ENCODE assay signal across 1 cellular context in the genomic region with DNA sequence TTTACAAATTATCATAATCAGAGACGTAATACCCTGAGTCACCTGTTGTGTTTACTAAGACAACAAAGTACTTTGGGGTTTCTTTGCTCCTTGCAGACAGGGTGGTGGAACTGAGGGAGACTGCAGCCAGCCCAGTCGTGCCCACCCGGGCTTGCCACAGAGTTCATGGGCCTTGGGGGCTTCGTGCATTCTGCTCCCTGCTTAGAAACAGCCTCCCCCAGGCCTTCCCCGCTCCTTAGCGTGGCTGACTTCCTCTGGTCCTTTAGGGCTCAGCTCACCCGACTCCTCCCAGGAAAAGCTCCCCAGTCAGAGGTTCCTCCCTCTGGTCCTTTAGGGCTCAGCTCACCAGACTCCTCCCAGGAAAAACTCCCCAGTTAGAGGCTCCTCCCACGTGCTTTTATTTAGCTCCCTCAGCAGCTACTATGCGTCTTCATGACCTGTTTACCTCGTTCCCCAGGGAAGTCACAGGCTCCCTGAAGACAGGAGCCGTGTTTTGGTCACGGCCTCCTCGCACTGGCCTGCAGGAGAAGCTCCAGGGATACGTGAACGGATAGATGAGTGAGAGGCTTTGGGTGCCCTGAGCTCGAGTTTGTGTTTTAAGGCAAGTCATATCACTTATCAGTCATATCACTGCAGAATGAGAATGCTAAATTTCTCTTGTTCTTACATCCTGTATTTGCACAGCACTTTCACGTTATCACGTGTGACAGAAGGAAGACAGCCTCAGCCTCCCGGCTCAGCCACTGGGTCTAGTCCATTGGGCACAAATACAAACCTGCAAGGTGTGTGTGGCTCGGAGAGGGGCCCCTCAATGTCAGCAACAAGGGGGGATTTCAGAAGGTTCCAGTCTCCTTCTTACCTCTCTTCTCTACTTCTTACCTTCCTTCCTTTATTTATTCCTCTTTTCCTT.
TF ChIP-seq lines count a peak whose summit lies in the region.

No MANE protein-coding gene starts in this region.

TF ChIP-seq in K562, 482 proteins besides CTCF, POLR2A, EP300 and RAD21 (continued from another document and continues in another):
- no peak for TF ChIP-seq NFXL1 (CRISPR knock-in tag; IDR thresholded peaks at IDR 0.05)
- TF ChIP-seq ZNF79 (CRISPR knock-in tag; IDR thresholded peaks at IDR 0.05; ENCODE audit: low read depth): no peak
- TF ChIP-seq, protein P1, sequence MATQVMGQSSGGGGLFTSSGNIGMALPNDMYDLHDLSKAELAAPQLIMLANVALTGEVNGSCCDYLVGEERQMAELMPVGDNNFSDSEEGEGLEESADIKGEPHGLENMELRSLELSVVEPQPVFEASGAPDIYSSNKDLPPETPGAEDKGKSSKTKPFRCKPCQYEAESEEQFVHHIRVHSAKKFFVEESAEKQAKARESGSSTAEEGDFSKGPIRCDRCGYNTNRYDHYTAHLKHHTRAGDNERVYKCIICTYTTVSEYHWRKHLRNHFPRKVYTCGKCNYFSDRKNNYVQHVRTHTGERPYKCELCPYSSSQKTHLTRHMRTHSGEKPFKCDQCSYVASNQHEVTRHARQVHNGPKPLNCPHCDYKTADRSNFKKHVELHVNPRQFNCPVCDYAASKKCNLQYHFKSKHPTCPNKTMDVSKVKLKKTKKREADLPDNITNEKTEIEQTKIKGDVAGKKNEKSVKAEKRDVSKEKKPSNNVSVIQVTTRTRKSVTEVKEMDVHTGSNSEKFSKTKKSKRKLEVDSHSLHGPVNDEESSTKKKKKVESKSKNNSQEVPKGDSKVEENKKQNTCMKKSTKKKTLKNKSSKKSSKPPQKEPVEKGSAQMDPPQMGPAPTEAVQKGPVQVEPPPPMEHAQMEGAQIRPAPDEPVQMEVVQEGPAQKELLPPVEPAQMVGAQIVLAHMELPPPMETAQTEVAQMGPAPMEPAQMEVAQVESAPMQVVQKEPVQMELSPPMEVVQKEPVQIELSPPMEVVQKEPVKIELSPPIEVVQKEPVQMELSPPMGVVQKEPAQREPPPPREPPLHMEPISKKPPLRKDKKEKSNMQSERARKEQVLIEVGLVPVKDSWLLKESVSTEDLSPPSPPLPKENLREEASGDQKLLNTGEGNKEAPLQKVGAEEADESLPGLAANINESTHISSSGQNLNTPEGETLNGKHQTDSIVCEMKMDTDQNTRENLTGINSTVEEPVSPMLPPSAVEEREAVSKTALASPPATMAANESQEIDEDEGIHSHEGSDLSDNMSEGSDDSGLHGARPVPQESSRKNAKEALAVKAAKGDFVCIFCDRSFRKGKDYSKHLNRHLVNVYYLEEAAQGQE (CRISPR knock-in tag; IDR thresholded peaks at IDR 0.05; ENCODE audit: low read depth): no peak
- no peak for TF ChIP-seq ADNP (tag; IDR thresholded peaks at IDR 0.05)
- TF ChIP-seq RBFOX2 (IDR thresholded peaks at IDR 0.05; ENCODE audit: low read depth, low read length): peak; percentile 75
- TF ChIP-seq ZNF696 (CRISPR knock-in tag; conservative IDR thresholded peaks at IDR 0.05): no peak
- TF ChIP-seq MTA1 (IDR thresholded peaks at IDR 0.05; ENCODE audit: borderline replicate concordance): peak; percentile 59; the same call in 1 of the 2 replicates
- peak; percentile 83 for TF ChIP-seq CBFA2T3 (IDR thresholded peaks at IDR 0.05)
- peak; percentile 97 for TF ChIP-seq DPF2 (IDR thresholded peaks at IDR 0.05)
- TF ChIP-seq ZSCAN29 (IDR thresholded peaks at IDR 0.05): no peak
- no peak for TF ChIP-seq ZNF354B (CRISPR knock-in tag; IDR thresholded peaks at IDR 0.05)
- no peak for TF ChIP-seq KDM2B (CRISPR knock-in tag; IDR thresholded peaks at IDR 0.05)
- TF ChIP-seq ZNF507 (tag; conservative IDR thresholded peaks at IDR 0.05): no peak
- no peak for TF ChIP-seq ZNF121 (CRISPR knock-in tag; conservative IDR thresholded peaks at IDR 0.05)
- TF ChIP-seq ZNF445 (CRISPR knock-in tag; IDR thresholded peaks at IDR 0.05; ENCODE audit: low read depth): no peak
- TF ChIP-seq, protein P2, sequence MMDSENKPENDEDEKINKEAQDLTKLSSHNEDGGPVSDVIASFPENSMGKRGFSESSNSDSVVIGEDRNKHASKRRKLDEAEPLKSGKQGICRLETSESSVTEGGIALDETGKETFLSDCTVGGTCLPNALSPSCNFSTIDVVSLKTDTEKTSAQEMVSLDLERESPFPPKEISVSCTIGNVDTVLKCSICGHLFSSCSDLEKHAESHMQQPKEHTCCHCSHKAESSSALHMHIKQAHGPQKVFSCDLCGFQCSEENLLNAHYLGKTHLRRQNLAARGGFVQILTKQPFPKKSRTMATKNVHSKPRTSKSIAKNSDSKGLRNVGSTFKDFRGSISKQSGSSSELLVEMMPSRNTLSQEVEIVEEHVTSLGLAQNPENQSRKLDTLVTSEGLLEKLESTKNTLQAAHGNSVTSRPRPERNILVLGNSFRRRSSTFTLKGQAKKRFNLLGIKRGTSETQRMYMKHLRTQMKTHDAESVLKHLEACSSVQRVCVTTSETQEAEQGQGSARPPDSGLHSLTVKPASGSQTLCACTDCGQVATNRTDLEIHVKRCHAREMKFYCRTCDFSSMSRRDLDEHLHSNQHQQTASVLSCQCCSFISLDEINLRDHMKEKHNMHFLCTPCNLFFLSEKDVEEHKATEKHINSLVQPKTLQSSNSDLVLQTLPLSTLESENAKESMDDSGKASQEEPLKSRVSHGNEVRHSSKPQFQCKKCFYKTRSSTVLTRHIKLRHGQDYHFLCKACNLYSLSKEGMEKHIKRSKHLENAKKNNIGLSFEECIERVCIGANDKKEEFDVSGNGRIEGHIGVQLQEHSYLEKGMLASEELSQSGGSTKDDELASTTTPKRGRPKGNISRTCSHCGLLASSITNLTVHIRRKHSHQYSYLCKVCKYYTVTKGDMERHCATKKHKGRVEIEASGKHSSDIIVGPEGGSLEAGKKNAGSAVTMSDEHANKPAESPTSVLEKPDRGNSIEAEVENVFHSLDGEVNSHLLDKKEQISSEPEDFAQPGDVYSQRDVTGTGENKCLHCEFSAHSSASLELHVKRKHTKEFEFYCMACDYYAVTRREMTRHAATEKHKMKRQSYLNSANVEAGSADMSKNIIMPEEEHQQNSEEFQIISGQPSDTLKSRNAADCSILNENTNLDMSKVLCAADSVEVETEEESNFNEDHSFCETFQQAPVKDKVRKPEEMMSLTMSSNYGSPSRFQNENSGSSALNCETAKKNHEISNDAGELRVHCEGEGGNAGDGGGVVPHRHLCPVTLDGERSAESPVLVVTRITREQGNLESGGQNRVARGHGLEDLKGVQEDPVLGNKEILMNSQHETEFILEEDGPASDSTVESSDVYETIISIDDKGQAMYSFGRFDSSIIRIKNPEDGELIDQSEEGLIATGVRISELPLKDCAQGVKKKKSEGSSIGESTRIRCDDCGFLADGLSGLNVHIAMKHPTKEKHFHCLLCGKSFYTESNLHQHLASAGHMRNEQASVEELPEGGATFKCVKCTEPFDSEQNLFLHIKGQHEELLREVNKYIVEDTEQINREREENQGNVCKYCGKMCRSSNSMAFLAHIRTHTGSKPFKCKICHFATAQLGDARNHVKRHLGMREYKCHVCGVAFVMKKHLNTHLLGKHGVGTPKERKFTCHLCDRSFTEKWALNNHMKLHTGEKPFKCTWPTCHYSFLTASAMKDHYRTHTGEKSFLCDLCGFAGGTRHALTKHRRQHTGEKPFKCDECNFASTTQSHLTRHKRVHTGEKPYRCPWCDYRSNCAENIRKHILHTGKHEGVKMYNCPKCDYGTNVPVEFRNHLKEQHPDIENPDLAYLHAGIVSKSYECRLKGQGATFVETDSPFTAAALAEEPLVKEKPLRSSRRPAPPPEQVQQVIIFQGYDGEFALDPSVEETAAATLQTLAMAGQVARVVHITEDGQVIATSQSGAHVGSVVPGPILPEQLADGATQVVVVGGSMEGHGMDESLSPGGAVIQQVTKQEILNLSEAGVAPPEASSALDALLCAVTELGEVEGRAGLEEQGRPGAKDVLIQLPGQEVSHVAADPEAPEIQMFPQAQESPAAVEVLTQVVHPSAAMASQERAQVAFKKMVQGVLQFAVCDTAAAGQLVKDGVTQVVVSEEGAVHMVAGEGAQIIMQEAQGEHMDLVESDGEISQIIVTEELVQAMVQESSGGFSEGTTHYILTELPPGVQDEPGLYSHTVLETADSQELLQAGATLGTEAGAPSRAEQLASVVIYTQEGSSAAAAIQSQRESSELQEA (IDR thresholded peaks at IDR 0.05; ENCODE audit: low read depth): no peak
- TF ChIP-seq YBX1 (IDR thresholded peaks at IDR 0.05): no peak
- no peak for TF ChIP-seq TCF7L2 (IDR thresholded peaks at IDR 0.05; ENCODE audit: low read depth, low read length)
- TF ChIP-seq ESRRB (CRISPR knock-in tag; IDR thresholded peaks at IDR 0.05; ENCODE audit: borderline replicate concordance): no peak
- no peak for TF ChIP-seq COPS2 (conservative IDR thresholded peaks at IDR 0.05)
- no peak for TF ChIP-seq PURB (CRISPR knock-in tag; IDR thresholded peaks at IDR 0.05; ENCODE audit: low read depth)
- TF ChIP-seq ZNF57 (CRISPR knock-in tag; IDR thresholded peaks at IDR 0.05): 0 out of 2 replicates have a peak, but pooled peaks have one; percentile 5
- TF ChIP-seq, protein P3, sequence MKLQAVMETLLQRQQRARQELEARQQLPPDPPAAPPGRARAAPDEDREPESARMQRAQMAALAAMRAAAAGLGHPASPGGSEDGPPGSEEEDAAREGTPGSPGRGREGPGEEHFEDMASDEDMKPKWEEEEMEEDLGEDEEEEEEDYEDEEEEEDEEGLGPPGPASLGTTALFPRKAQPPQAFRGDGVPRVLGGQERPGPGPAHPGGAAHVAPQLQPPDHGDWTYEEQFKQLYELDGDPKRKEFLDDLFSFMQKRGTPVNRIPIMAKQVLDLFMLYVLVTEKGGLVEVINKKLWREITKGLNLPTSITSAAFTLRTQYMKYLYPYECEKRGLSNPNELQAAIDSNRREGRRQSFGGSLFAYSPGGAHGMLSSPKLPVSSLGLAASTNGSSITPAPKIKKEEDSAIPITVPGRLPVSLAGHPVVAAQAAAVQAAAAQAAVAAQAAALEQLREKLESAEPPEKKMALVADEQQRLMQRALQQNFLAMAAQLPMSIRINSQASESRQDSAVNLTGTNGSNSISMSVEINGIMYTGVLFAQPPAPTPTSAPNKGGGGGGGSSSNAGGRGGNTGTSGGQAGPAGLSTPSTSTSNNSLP (IDR thresholded peaks at IDR 0.05; ENCODE audit: borderline replicate concordance, low read depth, low read length): 0 out of 2 replicates have a peak, but pooled peaks have one; percentile 86
- TF ChIP-seq, protein P4, sequence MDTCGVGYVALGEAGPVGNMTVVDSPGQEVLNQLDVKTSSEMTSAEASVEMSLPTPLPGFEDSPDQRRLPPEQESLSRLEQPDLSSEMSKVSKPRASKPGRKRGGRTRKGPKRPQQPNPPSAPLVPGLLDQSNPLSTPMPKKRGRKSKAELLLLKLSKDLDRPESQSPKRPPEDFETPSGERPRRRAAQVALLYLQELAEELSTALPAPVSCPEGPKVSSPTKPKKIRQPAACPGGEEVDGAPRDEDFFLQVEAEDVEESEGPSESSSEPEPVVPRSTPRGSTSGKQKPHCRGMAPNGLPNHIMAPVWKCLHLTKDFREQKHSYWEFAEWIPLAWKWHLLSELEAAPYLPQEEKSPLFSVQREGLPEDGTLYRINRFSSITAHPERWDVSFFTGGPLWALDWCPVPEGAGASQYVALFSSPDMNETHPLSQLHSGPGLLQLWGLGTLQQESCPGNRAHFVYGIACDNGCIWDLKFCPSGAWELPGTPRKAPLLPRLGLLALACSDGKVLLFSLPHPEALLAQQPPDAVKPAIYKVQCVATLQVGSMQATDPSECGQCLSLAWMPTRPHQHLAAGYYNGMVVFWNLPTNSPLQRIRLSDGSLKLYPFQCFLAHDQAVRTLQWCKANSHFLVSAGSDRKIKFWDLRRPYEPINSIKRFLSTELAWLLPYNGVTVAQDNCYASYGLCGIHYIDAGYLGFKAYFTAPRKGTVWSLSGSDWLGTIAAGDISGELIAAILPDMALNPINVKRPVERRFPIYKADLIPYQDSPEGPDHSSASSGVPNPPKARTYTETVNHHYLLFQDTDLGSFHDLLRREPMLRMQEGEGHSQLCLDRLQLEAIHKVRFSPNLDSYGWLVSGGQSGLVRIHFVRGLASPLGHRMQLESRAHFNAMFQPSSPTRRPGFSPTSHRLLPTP (IDR thresholded peaks at IDR 0.05; ENCODE audit: borderline replicate concordance, extremely low read depth, insufficient read length): no peak
- no peak for TF ChIP-seq ZNF224 (CRISPR knock-in tag; IDR thresholded peaks at IDR 0.05)
- TF ChIP-seq, protein P5, sequence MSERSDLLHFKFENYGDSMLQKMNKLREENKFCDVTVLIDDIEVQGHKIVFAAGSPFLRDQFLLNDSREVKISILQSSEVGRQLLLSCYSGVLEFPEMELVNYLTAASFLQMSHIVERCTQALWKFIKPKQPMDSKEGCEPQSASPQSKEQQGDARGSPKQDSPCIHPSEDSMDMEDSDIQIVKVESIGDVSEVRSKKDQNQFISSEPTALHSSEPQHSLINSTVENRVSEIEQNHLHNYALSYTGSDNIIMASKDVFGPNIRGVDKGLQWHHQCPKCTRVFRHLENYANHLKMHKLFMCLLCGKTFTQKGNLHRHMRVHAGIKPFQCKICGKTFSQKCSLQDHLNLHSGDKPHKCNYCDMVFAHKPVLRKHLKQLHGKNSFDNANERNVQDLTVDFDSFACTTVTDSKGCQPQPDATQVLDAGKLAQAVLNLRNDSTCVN (CRISPR knock-in tag; IDR thresholded peaks at IDR 0.05): no peak
- TF ChIP-seq, protein P6, sequence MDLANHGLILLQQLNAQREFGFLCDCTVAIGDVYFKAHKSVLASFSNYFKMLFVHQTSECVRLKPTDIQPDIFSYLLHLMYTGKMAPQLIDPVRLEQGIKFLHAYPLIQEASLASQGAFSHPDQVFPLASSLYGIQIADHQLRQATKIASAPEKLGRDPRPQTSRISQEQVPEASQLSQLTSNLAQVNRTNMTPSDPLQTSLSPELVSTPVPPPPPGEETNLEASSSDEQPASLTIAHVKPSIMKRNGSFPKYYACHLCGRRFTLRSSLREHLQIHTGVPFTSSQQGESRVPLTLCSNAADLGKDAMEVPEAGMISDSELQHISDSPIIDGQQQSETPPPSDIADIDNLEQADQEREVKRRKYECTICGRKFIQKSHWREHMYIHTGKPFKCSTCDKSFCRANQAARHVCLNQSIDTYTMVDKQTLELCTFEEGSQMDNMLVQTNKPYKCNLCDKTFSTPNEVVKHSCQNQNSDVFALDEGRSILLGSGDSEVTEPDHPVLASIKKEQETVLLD (IDR thresholded peaks at IDR 0.05): peak; percentile 69; the same call in 1 of the 2 replicates
- TF ChIP-seq IFI16 (CRISPR knock-in tag; IDR thresholded peaks at IDR 0.05): no peak
- peak; percentile 93 for TF ChIP-seq C11orf30 (IDR thresholded peaks at IDR 0.05; ENCODE audit: low read depth)
- no peak for TF ChIP-seq EZH2 (IDR thresholded peaks at IDR 0.05; ENCODE audit: borderline replicate concordance, low read depth, low read length)
- TF ChIP-seq POLR2B (IDR thresholded peaks at IDR 0.05; ENCODE audit: low read depth, partially characterized antibody): peak; percentile 20
- no peak for TF ChIP-seq ZNF232 (CRISPR knock-in tag; IDR thresholded peaks at IDR 0.05)
- no peak for TF ChIP-seq MCM7 (IDR thresholded peaks at IDR 0.05)
- TF ChIP-seq, protein P7, sequence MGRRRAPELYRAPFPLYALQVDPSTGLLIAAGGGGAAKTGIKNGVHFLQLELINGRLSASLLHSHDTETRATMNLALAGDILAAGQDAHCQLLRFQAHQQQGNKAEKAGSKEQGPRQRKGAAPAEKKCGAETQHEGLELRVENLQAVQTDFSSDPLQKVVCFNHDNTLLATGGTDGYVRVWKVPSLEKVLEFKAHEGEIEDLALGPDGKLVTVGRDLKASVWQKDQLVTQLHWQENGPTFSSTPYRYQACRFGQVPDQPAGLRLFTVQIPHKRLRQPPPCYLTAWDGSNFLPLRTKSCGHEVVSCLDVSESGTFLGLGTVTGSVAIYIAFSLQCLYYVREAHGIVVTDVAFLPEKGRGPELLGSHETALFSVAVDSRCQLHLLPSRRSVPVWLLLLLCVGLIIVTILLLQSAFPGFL (CRISPR knock-in tag; IDR thresholded peaks at IDR 0.05): no peak
- TF ChIP-seq NCOA4 (IDR thresholded peaks at IDR 0.05; ENCODE audit: partially characterized antibody): no peak
- no peak for TF ChIP-seq FOXJ3 (CRISPR knock-in tag; IDR thresholded peaks at IDR 0.05)
- TF ChIP-seq NEUROD1 (IDR thresholded peaks at IDR 0.05; ENCODE audit: borderline replicate concordance, low read depth, low read length, partially characterized antibody): peak; percentile 72
- TF ChIP-seq FOS (IDR thresholded peaks at IDR 0.05; ENCODE audit: extremely low read depth, insufficient read length): no peak
- peak; percentile 96 for TF ChIP-seq LCOR (CRISPR knock-in tag; IDR thresholded peaks at IDR 0.05)
